ENCODE assay signal across 8 cellular contexts in genomic region chr2:185208261-185208660, GRCh38.
DNase-seq lines count a peak whose midpoint lies in the region; TF ChIP-seq lines count a peak whose summit lies in the region.

No MANE protein-coding gene starts in this region.

- H3K27ac Mint-ChIP-seq in MCF 10A (ENCODE audit: low read depth, unreplicated experiment), result no peak overlapping the region

- CTCF ChIA-PET in MCF 10A (lab: Yijun Ruan, JAX), result interaction anchor here (0.6 to 1.5 kb wide), 9 partner anchors 15 to 1250 kb away, joined by 3 to 5 read pairs (median 4); no protein-coding TSS in a partner anchor

- H3K9me3 Mint-ChIP-seq in MCF 10A (ENCODE audit: unreplicated experiment), result no peaks in the 10 kb centered on the region

- peak; percentile 50 for TF ChIP-seq CTCF in MCF 10A (IDR thresholded peaks at IDR 0.05; ENCODE audit: unreplicated experiment)

- no peak overlapping the region for H3K4me3 Mint-ChIP-seq in MCF 10A (ENCODE audit: unreplicated experiment)

- no peaks in the 10 kb centered on the region for H3K27me3 Mint-ChIP-seq in MCF 10A (ENCODE audit: insufficient read depth, unreplicated experiment)

- intact Hi-C loops in MCF 10A (cut with micrococcal nuclease), result loop anchor here (1.0 to 5.0 kb wide), 3 partner anchors 74 to 1249 kb away; no protein-coding TSS in a partner anchor

- H3K4me1 Mint-ChIP-seq in MCF 10A (ENCODE audit: insufficient read depth, unreplicated experiment), result no peaks in the 10 kb centered on the region

- no peaks in the 10 kb centered on the region for H3K36me3 Mint-ChIP-seq in MCF 10A (ENCODE audit: insufficient read depth, unreplicated experiment)

- POLR2A ChIA-PET in MCF 10A (lab: Yijun Ruan, JAX), result interaction anchor here (0.6 kb wide), 1 partner anchor 19 kb away, joined by 4 read pairs; no protein-coding TSS in a partner anchor

- no TSS peak for BruUV-seq in MCF 10A (replicated peaks; lab: Mats Ljungman, UMichigan)

- DNase-seq in NCI-H345 (lab: John Stamatoyannopoulos, UW) (peak; percentile 15), NCI-H345 treated with DMSO at 0.1 percent for 48 hours (lab: John Stamatoyannopoulos, UW; ENCODE audit: unreplicated experiment) (no peak), NCI-H1105 (lab: John Stamatoyannopoulos, UW) (peak; percentile 2), MCF 10A (ENCODE audit: unreplicated experiment) (peak; percentile 73), pons (ENCODE audit: low spot score) (peak; percentile 55), cerebellar nuclear complex (lab: John Stamatoyannopoulos, UW) (no peak)
- DNase-seq in central memory CD4-positive, alpha-beta T cell, result no peak
- no peak for DNase-seq in NK-92 treated with Interleukin-12 subunit alpha and Interleukin-12 subunit beta, amount 100 ng/mL, for 24 hours (lab: John Stamatoyannopoulos, UW)

Comparison
In these comparisons a context has a peak if more than half of its experiments do, and no peak if none do; other contexts are left out.
1. DNase-seq: peak in NCI-H345 (single experiment), NCI-H1105 (single experiment), MCF 10A (single experiment) and pons (single experiment); none in NCI-H345 treated with DMSO at 0.1 percent for 48 hours (single experiment), central memory CD4-positive, alpha-beta T cell (single experiment), cerebellar nuclear complex (0 of 2) and NK-92 treated with Interleukin-12 subunit alpha and Interleukin-12 subunit beta, amount 100 ng/mL, for 24 hours (single experiment).